8 cellular contexts compared by ENCODE assay signal in the genomic region with DNA sequence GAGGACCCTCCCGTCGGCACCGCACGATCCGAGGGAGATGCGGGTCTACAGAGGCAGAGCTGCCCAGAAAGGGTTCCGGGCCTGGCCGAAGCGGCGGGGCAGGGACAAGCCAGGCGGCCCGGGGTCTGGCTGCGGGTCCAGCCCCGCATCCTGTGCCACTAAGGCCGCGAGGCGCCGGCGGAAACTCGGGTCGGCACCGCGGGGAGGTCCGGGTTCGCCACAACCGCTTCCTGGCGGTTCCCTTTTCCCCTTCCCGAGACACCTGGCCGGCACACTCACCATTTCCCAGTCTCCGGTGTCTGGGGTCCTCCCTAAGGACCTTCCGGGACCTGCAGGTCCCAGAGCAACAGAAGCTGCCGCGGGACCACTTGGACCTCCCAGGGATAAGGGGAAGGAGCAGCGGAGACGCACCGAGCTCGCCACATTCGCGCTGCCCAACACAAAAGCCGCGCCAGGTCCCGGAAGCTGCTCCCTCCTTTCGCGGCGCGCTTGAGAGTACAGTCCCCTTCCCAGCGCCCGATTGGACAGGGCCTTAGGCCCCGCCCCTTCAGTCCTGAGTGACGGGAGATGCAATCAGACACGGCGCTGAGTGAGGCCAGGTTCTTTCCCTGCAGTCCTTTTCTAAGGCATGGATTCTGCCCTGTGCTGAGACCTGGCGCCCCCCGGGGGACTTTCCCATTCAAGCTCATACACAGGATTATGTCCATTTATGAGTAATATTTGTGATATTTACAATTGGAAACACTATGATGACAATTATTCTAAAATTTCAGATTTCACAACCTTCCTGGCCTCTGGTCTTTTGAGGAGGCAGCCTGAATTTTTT. TPM values are rescaled to one million over a fixed set of nuclear protein-coding genes. Genes with fewer than 3 reads are reported as not detected.
A peak's percentile ranks its signal among the peaks of the same experiment; 100 is the strongest.
DNase-seq lines count a peak whose midpoint lies in the region; TF ChIP-seq lines count a peak whose summit lies in the region.

A gene (minus strand): TSS at position 497 of the 826 bp plus-strand sequence. CDS start 215 bp downstream, at position 282.

- DNase-seq in GDM1 (lab: John Stamatoyannopoulos, UW) (peak; percentile 86), HCEC 1CT (peak; percentile 94), MM.1S (peak; percentile 99), SIG-M5 treated with dmso at 0.1 percent for 504 hours (lab: John Stamatoyannopoulos, UW; ENCODE audit: unreplicated experiment) (peak; percentile 98), globus pallidus (ENCODE audit: low spot score) (peak; percentile 93), occipital lobe (lab: John Stamatoyannopoulos, UW) (peak; percentile 92)
- peak; percentile 42 to 75 (median 68) for DNase-seq in activated naive CD4-positive, alpha-beta T cell (lab: John Stamatoyannopoulos, UW)

- no peaks in the 10 kb centered on the region for H3K36me3 ChIP-seq in MM.1S (replicated peaks; ENCODE audit: insufficient read depth, low read length)

- 0 out of 2 replicates have a peak, but pooled peaks cover 3% of the 10 kb centered on the region for H3K4me1 ChIP-seq in MM.1S (ENCODE audit: low read length)

- no peaks in the 10 kb centered on the region for H3K27me3 ChIP-seq in MM.1S (replicated peaks; ENCODE audit: insufficient read depth, low read length)

- H3K9ac ChIP-seq in MM.1S (ENCODE audit: low read length): peak within 1 kb of the TSS; percentile 75

- H3K4me3 ChIP-seq in MM.1S (ENCODE audit: low read length): peak within 1 kb of the TSS; percentile 87

- no peaks in the 10 kb centered on the region for H3K9me2 ChIP-seq in MM.1S (replicated peaks; ENCODE audit: insufficient read depth, low read length)

- no peaks in the 10 kb centered on the region; the same call in 1 of the 2 replicates for H3F3A ChIP-seq in MM.1S (ENCODE audit: insufficient read depth, low read length)

- no peaks in the 10 kb centered on the region for H4K20me1 ChIP-seq in MM.1S (ENCODE audit: insufficient read depth, low read length)

- no peak for TF ChIP-seq CTCF in MM.1S (IDR thresholded peaks at IDR 0.05; ENCODE audit: low read length)

- 0 out of 2 replicates have a peak within 1 kb of the TSS, but pooled peaks have one; percentile 15 for H3K27ac ChIP-seq in MM.1S (ENCODE audit: low read length)
- H3K27ac ChIP-seq in temporal lobe (ENCODE audit: low read depth, low read length): no peak within 1 kb of the TSS

- peak within 1 kb of the TSS; percentile 63 for H3K4me2 ChIP-seq in MM.1S (ENCODE audit: low read depth, low read length)

- H2AFZ ChIP-seq in MM.1S (ENCODE audit: low read length): peak within 1 kb of the TSS; percentile 84

- H3K79me2 ChIP-seq in MM.1S (ENCODE audit: low read length): peaks cover 35% of the 10 kb centered on the region

- H3K9me3 ChIP-seq in MM.1S (replicated peaks; ENCODE audit: insufficient read depth, low read length): no peaks in the 10 kb centered on the region

RNA-seq across cellular contexts. Expression of the gene that starts here (rescaled TPM):
- 24.8 TPM for total RNA-seq in occipital lobe
- 23.1 TPM for total RNA-seq in temporal lobe
